8 cellular contexts compared by ENCODE assay signal in genomic region chr19:15360015-15360414, GRCh38. TPM values are rescaled to one million over a fixed set of nuclear protein-coding genes. Genes with fewer than 3 reads are reported as not detected.
DNase-seq lines count a peak whose midpoint lies in the region; ATAC-seq and TF ChIP-seq lines count a peak whose summit lies in the region.
"Not testable (repeated sequence)": the region's sequence is repeated elsewhere in the genome, so short reads cannot be mapped to it uniquely, and the experiment has no call there.

No MANE protein-coding gene starts in this region.

- not testable (repeated sequence) for H3K9me3 Mint-ChIP-seq in CD14-positive monocyte; activated naive CD4-positive, alpha-beta T cell treated with anti-CD3 and anti-CD28 coated beads for 36 hours; natural killer cell treated with Interleukin-12 subunit alpha and Interleukin-12 subunit beta and Interleukin-15 and Interleukin-18, amount 100 ng/mL, for 72 hours

- CTCF ChIA-PET in activated naive CD4-positive, alpha-beta T cell treated with anti-CD3 and anti-CD28 coated beads for 36 hours (lab: Charles Lee): not testable (repeated sequence)

- intact Hi-C loops in CD14-positive monocyte (cut with micrococcal nuclease); activated naive CD4-positive, alpha-beta T cell treated with anti-CD3 and anti-CD28 coated beads for 36 hours (cut with micrococcal nuclease); dorsolateral prefrontal cortex (cut with DNase I); right lobe of liver (cut with DNase I): not testable (repeated sequence)

- not testable (repeated sequence) for H3K27me3 ChIP-seq in dorsolateral prefrontal cortex, right lobe of liver

- peak; percentile 51 for ATAC-seq in T-helper 17 cell
- peak; percentile 44 to 59 (median 46) for ATAC-seq in right lobe of liver
- peak; percentile 79 to 89 for ATAC-seq in natural killer cell treated with Interleukin-12 subunit alpha and Interleukin-12 subunit beta and Interleukin-15 and Interleukin-18, amount 100 ng/mL, for 72 hours

- H3K27me3 Mint-ChIP-seq in CD14-positive monocyte (ENCODE audit: low read depth in 3 of 3); T-helper 17 cell; activated naive CD4-positive, alpha-beta T cell treated with anti-CD3 and anti-CD28 coated beads for 36 hours (ENCODE audit: low read depth); natural killer cell treated with Interleukin-12 subunit alpha and Interleukin-12 subunit beta and Interleukin-15 and Interleukin-18, amount 100 ng/mL, for 72 hours: not testable (repeated sequence)

- H3K36me3 Mint-ChIP-seq in CD14-positive monocyte: peaks cover 64 to 91% of the 10 kb centered on the region in 2 donors
- not testable (repeated sequence) for H3K36me3 Mint-ChIP-seq in T-helper 17 cell (ENCODE audit: low read depth)
- peaks cover 43% of the 10 kb centered on the region for H3K36me3 Mint-ChIP-seq in activated naive CD4-positive, alpha-beta T cell treated with anti-CD3 and anti-CD28 coated beads for 36 hours (ENCODE audit: low read depth)
- H3K36me3 Mint-ChIP-seq in natural killer cell treated with Interleukin-12 subunit alpha and Interleukin-12 subunit beta and Interleukin-15 and Interleukin-18, amount 100 ng/mL, for 72 hours: peaks cover 23% of the 10 kb centered on the region

- H3K27ac ChIP-seq in dorsolateral prefrontal cortex (peak overlapping the region in 52 of 59 donors; percentile 14 to 90 (median 72)), right lobe of liver (peak overlapping the region; percentile 1 to 70 (median 25)), temporal lobe (ENCODE audit: low read depth, low read length) (peak overlapping the region; percentile 67)

- H3K27ac Mint-ChIP-seq in CD14-positive monocyte: peak overlapping the region in 4 of 7 donors; percentile 30 to 46 (median 32)
- peak overlapping the region; percentile 75 for H3K27ac Mint-ChIP-seq in T-helper 17 cell
- H3K27ac Mint-ChIP-seq in activated naive CD4-positive, alpha-beta T cell treated with anti-CD3 and anti-CD28 coated beads for 36 hours: peak overlapping the region; percentile 30
- H3K27ac Mint-ChIP-seq in natural killer cell treated with Interleukin-12 subunit alpha and Interleukin-12 subunit beta and Interleukin-15 and Interleukin-18, amount 100 ng/mL, for 72 hours: peak overlapping the region in 1 of 2 donors; percentile 66

- DNase-seq in CD14-positive monocyte (ENCODE audit: low spot score); T-helper 17 cell; activated naive CD4-positive, alpha-beta T cell treated with anti-CD3 and anti-CD28 coated beads for 36 hours; dorsolateral prefrontal cortex; right lobe of liver; natural killer cell treated with Interleukin-12 subunit alpha and Interleukin-12 subunit beta and Interleukin-15 and Interleukin-18, amount 100 ng/mL, for 72 hours (ENCODE audit: low spot score): not testable (repeated sequence)
- DNase-seq in GM20000 (ENCODE audit: low spot score): peak; percentile 58

- H3K4me3 ChIP-seq in dorsolateral prefrontal cortex: peak overlapping the region in 2 of 59 donors; percentile 5 to 9
- not testable (repeated sequence) for H3K4me3 ChIP-seq in right lobe of liver

- H3K4me1 Mint-ChIP-seq in CD14-positive monocyte; T-helper 17 cell; activated naive CD4-positive, alpha-beta T cell treated with anti-CD3 and anti-CD28 coated beads for 36 hours (ENCODE audit: low read depth); natural killer cell treated with Interleukin-12 subunit alpha and Interleukin-12 subunit beta and Interleukin-15 and Interleukin-18, amount 100 ng/mL, for 72 hours (ENCODE audit: low read depth in 2 of 2): not testable (repeated sequence)

- WGBS in right lobe of liver (ENCODE audit: insufficient coverage, low coverage, low lambda C conversion rate, missing lambda C conversion rate): 25% methylated on average over 4 of the region's 4 CpGs

- TF ChIP-seq POLR2A in right lobe of liver (IDR thresholded peaks at IDR 0.05): not testable (repeated sequence)

- H3K4me1 ChIP-seq in right lobe of liver: peaks cover 0 to 36% (median 17%) of the 10 kb centered on the region in 4 donors

- H3K36me3 ChIP-seq in right lobe of liver: peaks cover 8 to 62% (median 22%) of the 10 kb centered on the region in 4 donors

- H3K9me3 ChIP-seq in T-helper 17 cell (ENCODE audit: control insufficient read depth, low read length, poor library complexity, severe bottlenecking); right lobe of liver: not testable (repeated sequence)

- TF ChIP-seq CTCF in CD14-positive monocyte (IDR thresholded peaks at IDR 0.05); GM20000 (IDR thresholded peaks at IDR 0.05; ENCODE audit: extremely low read depth, missing control alignments); dorsolateral prefrontal cortex (IDR thresholded peaks at IDR 0.05 in 54 of 56, conservative IDR thresholded peaks at IDR 0.05 in 2 of 56; ENCODE audit: low read depth in 1 of 56, partially characterized antibody in 56 of 56); right lobe of liver (IDR thresholded peaks at IDR 0.05): not testable (repeated sequence)

- H3K4me3 Mint-ChIP-seq in CD14-positive monocyte; activated naive CD4-positive, alpha-beta T cell treated with anti-CD3 and anti-CD28 coated beads for 36 hours; natural killer cell treated with Interleukin-12 subunit alpha and Interleukin-12 subunit beta and Interleukin-15 and Interleukin-18, amount 100 ng/mL, for 72 hours: not testable (repeated sequence)
- H3K4me3 Mint-ChIP-seq in T-helper 17 cell: peak overlapping the region; percentile 31

RNA-seq across cellular contexts. Expression of gene AKAP8, which starts 19.6 kb away (rescaled TPM):
- 10 to 100 TPM in 1 of 2 donors, 1 to 10 TPM in 1; 8.0 to 12.3 TPM for polyA plus RNA-seq in CD14-positive monocyte
- total RNA-seq in T-helper 17 cell (10 to 100 TPM; 87.6 to 90.2 TPM), dorsolateral prefrontal cortex (10 to 100 TPM; 18.6 to 51.6 (median 29.6) TPM), right lobe of liver (10 to 100 TPM in 5 of 6 experiments, 1 to 10 TPM in 1; 10.0 to 20.2 (median 13.3) TPM), temporal lobe (10.8 TPM)
- total RNA-seq in activated naive CD4-positive, alpha-beta T cell treated with anti-CD3 and anti-CD28 coated beads for 36 hours: 10 to 100 TPM; 27.1 to 30.3 TPM
- 10 to 100 TPM; 61.4 to 78.3 TPM for total RNA-seq in natural killer cell treated with Interleukin-12 subunit alpha and Interleukin-12 subunit beta and Interleukin-15 and Interleukin-18, amount 100 ng/mL, for 72 hours

RNA-seq across cellular contexts. Expression of gene BRD4, which starts 27.7 kb away (rescaled TPM):
- polyA plus RNA-seq in CD14-positive monocyte: 1 to 10 TPM; 3.7 to 4.2 TPM
- 100 to 1,000 TPM; 120 to 123 TPM for total RNA-seq in T-helper 17 cell
- 100 to 1,000 TPM; 109 to 111 TPM for total RNA-seq in activated naive CD4-positive, alpha-beta T cell treated with anti-CD3 and anti-CD28 coated beads for 36 hours
- total RNA-seq in dorsolateral prefrontal cortex: 100 to 1,000 TPM in 99 of 120 experiments, 10 to 100 TPM in 21; 84.8 to 154 (median 112) TPM
- 10 to 100 TPM; 20.0 to 52.6 (median 40.6) TPM for total RNA-seq in right lobe of liver
- total RNA-seq in natural killer cell treated with Interleukin-12 subunit alpha and Interleukin-12 subunit beta and Interleukin-15 and Interleukin-18, amount 100 ng/mL, for 72 hours: 100 to 1,000 TPM; 111 to 161 TPM
- 11.8 TPM for total RNA-seq in temporal lobe

RNA-seq across cellular contexts. Expression of gene AKAP8L, which starts 58.8 kb away (rescaled TPM):
- 10 to 100 TPM; 21.4 to 39.0 TPM for polyA plus RNA-seq in CD14-positive monocyte
- total RNA-seq in T-helper 17 cell (100 to 1,000 TPM; 116 to 123 TPM), dorsolateral prefrontal cortex (100 to 1,000 TPM; 104 to 260 (median 142) TPM), right lobe of liver (10 to 100 TPM; 27.4 to 69.4 (median 49.6) TPM), temporal lobe (52.9 TPM)
- 100 to 1,000 TPM; 127 to 140 TPM for total RNA-seq in activated naive CD4-positive, alpha-beta T cell treated with anti-CD3 and anti-CD28 coated beads for 36 hours
- 100 to 1,000 TPM in 1 of 2 donors, 10 to 100 TPM in 1; 72.8 to 123 TPM for total RNA-seq in natural killer cell treated with Interleukin-12 subunit alpha and Interleukin-12 subunit beta and Interleukin-15 and Interleukin-18, amount 100 ng/mL, for 72 hours
